ENCODE assay signal across 12 cellular contexts in genomic region chr2:32864337-32864736, GRCh38.
DNase-seq lines count a peak whose midpoint lies in the region; ATAC-seq and TF ChIP-seq lines count a peak whose summit lies in the region.
"Had no signal": no experiment of that assay in that cellular context is flagged by ENCODE, and none has a peak within 500 bp of the region (broad histone marks: within the 10 kb centered on the region; RNA-seq: fewer than 3 reads in every experiment).

No MANE protein-coding gene starts in this region.

- H2AFZ ChIP-seq in SK-N-SH (ENCODE audit: low read depth) = no peak overlapping the region

- ATAC-seq in upper lobe of right lung (no peak), left lung (no peak)
- ATAC-seq: naive thymus-derived CD4-positive, alpha-beta T cell had no signal

- no peaks in the 10 kb centered on the region for H3K9me3 ChIP-seq in SK-N-SH
- H3K9me3 ChIP-seq in upper lobe of right lung = no peaks in the 10 kb centered on the region
- no peaks in the 10 kb centered on the region for H3K9me3 ChIP-seq in left lung

- H3K79me2 ChIP-seq in SK-N-SH (ENCODE audit: insufficient read depth) = no peaks in the 10 kb centered on the region

- peak in 1 of 2 experiments; percentile 12; a peak in 1 of 4 replicates for TF ChIP-seq EP300 in SK-N-SH (IDR thresholded peaks at IDR 0.05; ENCODE audit: borderline replicate concordance in 1 of 2, low read depth in 1 of 2, low read length in 1 of 2)

- H3K4me1 ChIP-seq in SK-N-SH (ENCODE audit: control insufficient read depth in 1 of 2, insufficient read depth in 2 of 2, low read depth in 1 of 2, low read length in 1 of 2) (peaks cover 6 to 11% of the 10 kb centered on the region in 2 experiments; a peak in 3 of 4 replicates), upper lobe of right lung (peaks cover 6% of the 10 kb centered on the region), left lung (no peaks in the 10 kb centered on the region)

- no peaks in the 10 kb centered on the region for H3K36me3 ChIP-seq in SK-N-SH (replicated peaks in 1 of 2; ENCODE audit: control insufficient read depth in 1 of 2, insufficient read depth in 2 of 2, low read length in 1 of 2)
- no peaks in the 10 kb centered on the region for H3K36me3 ChIP-seq in upper lobe of right lung
- H3K36me3 ChIP-seq in left lung = no peaks in the 10 kb centered on the region
- H3K36me3 ChIP-seq: cardiac muscle cell had no signal

- in situ Hi-C loops in G401 (cut with HindIII; ENCODE audit: low sequenced_read_pairs) = no loop called here

- peaks cover 14% of the 10 kb centered on the region for H3F3A ChIP-seq in SK-N-SH (replicated peaks; ENCODE audit: insufficient read depth)

- no peak overlapping the region for H3K9ac ChIP-seq in SK-N-SH

- 27% methylated on average over 3 of the region's 3 CpGs for WGBS in SK-N-SH (ENCODE audit: low lambda C conversion rate)

- H3K27me3 ChIP-seq in SK-N-SH (ENCODE audit: insufficient read depth) = no peaks in the 10 kb centered on the region
- no peaks in the 10 kb centered on the region for H3K27me3 ChIP-seq in upper lobe of right lung
- no peaks in the 10 kb centered on the region for H3K27me3 ChIP-seq in left lung
- H3K27me3 ChIP-seq: cardiac muscle cell had no signal

- CTCF ChIA-PET in SK-N-SH (lab: Yijun Ruan, JAX) = interaction anchor here (0.9 to 1.4 kb wide), 2 partner anchors 12 kb away, joined by 3 read pairs; no protein-coding TSS in a partner anchor

- peak; percentile 67 for DNase-seq in GM03348 (ENCODE audit: low spot score)
- DNase-seq in SK-N-SH = no peak
- peak; percentile 73 for DNase-seq in fibroblast of pulmonary artery (ENCODE audit: low read depth)
- no peak for DNase-seq in upper lobe of right lung
- DNase-seq in NCI-H187 treated with DMSO at 0.1 percent for 48 hours (lab: John Stamatoyannopoulos, UW) = no peak
- no peak for DNase-seq in left lung
- no peak for DNase-seq in G401 (ENCODE audit: low spot score)
- DNase-seq: Calu3; H9; naive thymus-derived CD4-positive, alpha-beta T cell; NCI-H2029 treated with DMSO at 0.1 percent for 48 hours had no signal

- no peak for TF ChIP-seq RAD21 in SK-N-SH (IDR thresholded peaks at IDR 0.05; ENCODE audit: low read length)

- H3K27ac ChIP-seq in SK-N-SH (ENCODE audit: low read depth in 2 of 2, low read length in 1 of 2) (peak overlapping the region in 1 of 2 experiments; percentile 74; a peak in 3 of 4 replicates), upper lobe of right lung (peak overlapping the region; percentile 4), left lung (no peak overlapping the region)
- H3K27ac ChIP-seq: cardiac muscle cell had no signal

- POLR2A ChIA-PET in SK-N-SH (lab: Yijun Ruan, JAX) = no interaction called here

- no peak for TF ChIP-seq CTCF in SK-N-SH (IDR thresholded peaks at IDR 0.05)
- no peak for TF ChIP-seq CTCF in fibroblast of pulmonary artery (IDR thresholded peaks at IDR 0.05; ENCODE audit: low read length, missing control alignments)
- TF ChIP-seq CTCF in upper lobe of right lung (IDR thresholded peaks at IDR 0.05) = no peak
- TF ChIP-seq CTCF in left lung (IDR thresholded peaks at IDR 0.05) = no peak

- H3K9me2 ChIP-seq in SK-N-SH = no peaks in the 10 kb centered on the region

- H3K4me2 ChIP-seq in SK-N-SH = peak overlapping the region; percentile 55

- no peaks in the 10 kb centered on the region for H4K20me1 ChIP-seq in SK-N-SH (ENCODE audit: insufficient read depth)

- intact Hi-C loops in upper lobe of right lung (cut with DNase I) (no loop called here), left lung (cut with DNase I) (no loop called here)

- H3K4me3 ChIP-seq in SK-N-SH (ENCODE audit: low read depth in 2 of 2, low read length in 1 of 2) (no peak overlapping the region), fibroblast of pulmonary artery (replicated peaks; ENCODE audit: low read depth, low read length) (no peak overlapping the region), upper lobe of right lung (no peak overlapping the region), left lung (no peak overlapping the region)
- H3K4me3 ChIP-seq: cardiac muscle cell had no signal

TF ChIP-seq in SK-N-SH, 30 proteins besides CTCF, POLR2A, EP300 and RAD21:
- TF ChIP-seq NFIC (IDR thresholded peaks at IDR 0.05; ENCODE audit: borderline replicate concordance) = peak; percentile 62; the same call in 1 of the 2 replicates
- TF ChIP-seq TCF12 (IDR thresholded peaks at IDR 0.05) = peak; percentile 17; the same call in 1 of the 2 replicates
- TF ChIP-seq ELF1 (IDR thresholded peaks at IDR 0.05) = no peak
- no peak for TF ChIP-seq MAX (IDR thresholded peaks at IDR 0.05; ENCODE audit: low read depth)
- no peak for TF ChIP-seq RFX5 (IDR thresholded peaks at IDR 0.05; ENCODE audit: low read length)
- no peak for TF ChIP-seq SIN3A (IDR thresholded peaks at IDR 0.05; ENCODE audit: borderline replicate concordance, low read depth, low read length)

Comparison
In these comparisons a context has a peak if more than half of its experiments do, and no peak if none do; other contexts are left out.
1. DNase-seq: peak in GM03348 (single experiment) and fibroblast of pulmonary artery (single experiment); none in SK-N-SH (single experiment), upper lobe of right lung (single experiment), NCI-H187 treated with DMSO at 0.1 percent for 48 hours (single experiment), left lung (0 of 2) and G401 (single experiment).